19 cellular contexts compared by ENCODE assay signal in genomic region chr2:72891091-72891818, GRCh38. TPM values are rescaled to one million over a fixed set of nuclear protein-coding genes. Genes with fewer than 3 reads are reported as not detected.
"Had no signal": no experiment of that assay in that cellular context is flagged by ENCODE, and none has a peak within 500 bp of the region (broad histone marks: within the 10 kb centered on the region; RNA-seq: fewer than 3 reads in every experiment).

No MANE protein-coding gene starts in this region.

- H3K4me3 ChIP-seq: adrenal gland, pancreas, right lobe of liver, tibial nerve, uterus had no signal

- ATAC-seq: activated naive CD4-positive, alpha-beta T cell treated with anti-CD3 and anti-CD28 coated beads, Interleukin-2, amount 50 U/mL, for 72 hours; activated T-cell treated with anti-CD3 and anti-CD28 coated beads, Interleukin-2, amount 50 U/mL, for 72 hours; naive thymus-derived CD8-positive, alpha-beta T cell; pancreas; right lobe of liver had no signal

- H3K36me3 Mint-ChIP-seq: activated naive CD4-positive, alpha-beta T cell treated with anti-CD3 and anti-CD28 coated beads, Interleukin-2, amount 50 U/mL, for 72 hours; naive thymus-derived CD8-positive, alpha-beta T cell had no signal

- H3K36me3 ChIP-seq: neutrophil, uterus had no signal

- H3K27ac ChIP-seq: adrenal gland, neutrophil, pancreas, right lobe of liver, tibial nerve, uterus had no signal

- H3K27ac Mint-ChIP-seq: activated naive CD4-positive, alpha-beta T cell treated with anti-CD3 and anti-CD28 coated beads, Interleukin-2, amount 50 U/mL, for 72 hours; activated T-cell treated with anti-CD3 and anti-CD28 coated beads, Interleukin-2, amount 50 U/mL, for 72 hours; stimulated activated naive CD8-positive, alpha-beta T cell treated with anti-CD3 and anti-CD28 coated beads, Interleukin-15, Interleukin-2, amounts not matched to agents 100 ng/mL and 50 ng/mL, for 24 hours had no signal

- DNase-seq: activated CD4-positive, alpha-beta T cell treated with anti-CD3 and anti-CD28 coated beads, Interleukin-2, amount 50 U/mL, for 1 hour; activated effector memory CD4-positive, alpha-beta T cell treated with anti-CD3 and anti-CD28 coated beads, Interleukin-2, amount 50 U/mL, for 16 hours; activated T-cell treated with anti-CD3 and anti-CD28 coated beads, Interleukin-2, amount 50 U/mL, for 72 hours; adrenal gland; cerebellar nuclear complex; cortex of kidney; effector CD4-positive, alpha-beta T cell; mesenchymal stem cell; naive thymus-derived CD8-positive, alpha-beta T cell; pancreas; right lobe of liver; small intestine; stimulated activated CD4-positive, alpha-beta T cell treated with anti-CD3 and anti-CD28 coated beads, Interleukin-15, amount 100 ng/mL, for 24 hours; stimulated activated CD4-positive, alpha-beta T cell treated with anti-CD3 and anti-CD28 coated beads, Interleukin-2, amount 100 ng/mL, for 48 hours; uterus had no signal

- H3K4me3 Mint-ChIP-seq: activated T-cell treated with anti-CD3 and anti-CD28 coated beads, Interleukin-2, amount 50 U/mL, for 72 hours; stimulated activated naive CD8-positive, alpha-beta T cell treated with anti-CD3 and anti-CD28 coated beads, Interleukin-15, Interleukin-2, amounts not matched to agents 100 ng/mL and 50 ng/mL, for 24 hours had no signal

- H3K9me3 Mint-ChIP-seq: activated naive CD4-positive, alpha-beta T cell treated with anti-CD3 and anti-CD28 coated beads, Interleukin-2, amount 50 U/mL, for 72 hours; activated T-cell treated with anti-CD3 and anti-CD28 coated beads, Interleukin-2, amount 50 U/mL, for 72 hours; naive thymus-derived CD8-positive, alpha-beta T cell; stimulated activated naive CD8-positive, alpha-beta T cell treated with anti-CD3 and anti-CD28 coated beads, Interleukin-15, Interleukin-2, amounts not matched to agents 100 ng/mL and 50 ng/mL, for 24 hours had no signal

- H3K27me3 ChIP-seq: pancreas, right lobe of liver, uterus had no signal

- H3K9me3 ChIP-seq: adrenal gland, neutrophil, pancreas, right lobe of liver, tibial nerve, uterus had no signal

RNA-seq across cellular contexts. Expression of gene EMX1, which starts 26.1 kb away (rescaled TPM):
- total RNA-seq: activated naive CD4-positive, alpha-beta T cell treated with anti-CD3 and anti-CD28 coated beads, Interleukin-2, amount 50 U/mL, for 72 hours; naive thymus-derived CD8-positive, alpha-beta T cell; tibial nerve had no signal
- polyA plus RNA-seq: naive thymus-derived CD8-positive, alpha-beta T cell had no signal
